28 cellular contexts compared by ENCODE assay signal in the genomic region with DNA sequence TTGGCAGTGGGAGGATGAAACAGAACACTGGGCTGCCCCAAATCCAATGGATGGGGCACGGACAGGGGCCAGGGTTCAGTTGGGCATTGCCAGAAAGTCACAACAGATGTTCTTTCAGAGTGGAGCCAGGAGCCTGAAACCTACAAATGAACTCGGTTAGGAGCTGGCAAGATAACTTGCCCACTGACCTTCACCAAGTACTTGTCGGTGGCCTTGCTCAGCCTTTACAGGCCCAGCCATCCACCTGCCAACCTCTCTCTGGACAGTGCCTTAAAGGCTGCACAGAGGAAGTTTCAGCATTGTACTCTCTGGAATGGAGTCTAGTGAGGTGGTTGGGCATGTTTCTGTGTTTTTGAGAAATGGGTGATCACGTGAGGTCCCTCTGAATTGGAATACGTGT.
DNase-seq lines count a peak whose midpoint lies in the region; ATAC-seq and TF ChIP-seq lines count a peak whose summit lies in the region.
"Had no signal": no experiment of that assay in that cellular context is flagged by ENCODE, and none has a peak within 500 bp of the region (broad histone marks: within the 10 kb centered on the region; RNA-seq: fewer than 3 reads in every experiment).

No MANE protein-coding gene starts in this region.

- H2BK120ac ChIP-seq in H9 (ENCODE audit: low read depth, low read length, poor library complexity, severe bottlenecking), result no peak overlapping the region

- H2BK12ac ChIP-seq in H9 (ENCODE audit: insufficient read length, low read depth, low read length), result peak overlapping the region; percentile 99

- H3K4me1 Mint-ChIP-seq in H9, result peaks cover 5 to 11% of the 10 kb centered on the region in 2 experiments
- peaks cover 3% of the 10 kb centered on the region for H3K4me1 Mint-ChIP-seq in endodermal cell
- H3K4me1 Mint-ChIP-seq in CD4-positive, alpha-beta T cell (ENCODE audit: low read depth), result no peaks in the 10 kb centered on the region
- H3K4me1 Mint-ChIP-seq: B cell; CD8-positive, alpha-beta memory T cell had no signal

- H3K27ac ChIP-seq in H9 (ENCODE audit: insufficient read length, low read depth, low read length), result no peak overlapping the region
- H3K27ac ChIP-seq in OCI-LY3 (ENCODE audit: low read length), result no peak overlapping the region
- H3K27ac ChIP-seq in endodermal cell (ENCODE audit: low read depth, low read length), result no peak overlapping the region
- H3K27ac ChIP-seq in osteoblast (ENCODE audit: low read depth, low read length), result no peak overlapping the region
- no peak overlapping the region for H3K27ac ChIP-seq in ascending aorta
- no peak overlapping the region for H3K27ac ChIP-seq in CD4-positive, alpha-beta T cell (ENCODE audit: low read depth, low read length)
- H3K27ac ChIP-seq in colonic mucosa, result no peak overlapping the region
- H3K27ac ChIP-seq: C4-2B, GM23248, KMS-11, Peyer's patch had no signal

- ATAC-seq in CD4-positive, alpha-beta T cell (ENCODE audit: poor library complexity), result no peak

- H3K4me3 Mint-ChIP-seq in H9, result no peak overlapping the region
- no peak overlapping the region for H3K4me3 Mint-ChIP-seq in endodermal cell
- H3K4me3 Mint-ChIP-seq in CD4-positive, alpha-beta T cell, result no peak overlapping the region
- H3K4me3 Mint-ChIP-seq: B cell; CD8-positive, alpha-beta memory T cell had no signal

- CTCF ChIA-PET in CD4-positive, alpha-beta T cell (lab: Charles Lee), result no interaction called here

- no peak overlapping the region for H4K8ac ChIP-seq in H9 (replicated peaks; ENCODE audit: insufficient read length, low read depth, low read length)

- peaks cover 9 to 10% (median 9%) of the 10 kb centered on the region in 3 experiments; a peak in 5 of 7 replicates for H3K36me3 Mint-ChIP-seq in H9 (ENCODE audit: insufficient read depth in 1 of 3, low read depth in 3 of 3)
- H3K36me3 Mint-ChIP-seq in endodermal cell (ENCODE audit: low read depth), result no peaks in the 10 kb centered on the region
- no peaks in the 10 kb centered on the region for H3K36me3 Mint-ChIP-seq in CD4-positive, alpha-beta T cell (ENCODE audit: low read depth)

- POLR2A ChIA-PET in CD4-positive, alpha-beta T cell (lab: Charles Lee), result no interaction called here

- H3K4me3 ChIP-seq in OCI-LY3 (ENCODE audit: low read length) (no peak overlapping the region), endodermal cell (ENCODE audit: low read length) (no peak overlapping the region), osteoblast (ENCODE audit: insufficient read depth, low read length) (no peak overlapping the region), ascending aorta (no peak overlapping the region), colonic mucosa (no peak overlapping the region)
- H3K4me3 ChIP-seq: GM23248, Peyer's patch had no signal

- H3K27me3 ChIP-seq in H9 (ENCODE audit: insufficient read depth, low read length), result no peaks in the 10 kb centered on the region
- no peaks in the 10 kb centered on the region for H3K27me3 ChIP-seq in OCI-LY3 (ENCODE audit: low read depth, low read length)
- no peaks in the 10 kb centered on the region for H3K27me3 ChIP-seq in endodermal cell (ENCODE audit: control insufficient read depth, insufficient read depth, low read length, poor library complexity, severe bottlenecking)
- peaks cover 12% of the 10 kb centered on the region for H3K27me3 ChIP-seq in osteoblast (ENCODE audit: insufficient read depth, low read length)
- no peaks in the 10 kb centered on the region for H3K27me3 ChIP-seq in ascending aorta
- no peaks in the 10 kb centered on the region for H3K27me3 ChIP-seq in CD4-positive, alpha-beta T cell (ENCODE audit: control insufficient read depth, insufficient read depth, low read length)
- no peaks in the 10 kb centered on the region for H3K27me3 ChIP-seq in colonic mucosa
- H3K27me3 ChIP-seq: Peyer's patch had no signal

- no peak for TF ChIP-seq CTCF in H9 (conservative IDR thresholded peaks at IDR 0.05)
- TF ChIP-seq CTCF in OCI-LY3 (IDR thresholded peaks at IDR 0.05; ENCODE audit: low read depth, low read length), result no peak
- TF ChIP-seq CTCF in endodermal cell (conservative IDR thresholded peaks at IDR 0.05), result no peak
- no peak for TF ChIP-seq CTCF in osteoblast (IDR thresholded peaks at IDR 0.05; ENCODE audit: extremely low read depth, low read depth, low read length)
- no peak for TF ChIP-seq CTCF in ascending aorta (IDR thresholded peaks at IDR 0.05)
- TF ChIP-seq CTCF in CD4-positive, alpha-beta T cell (IDR thresholded peaks at IDR 0.05), result no peak
- no peak for TF ChIP-seq CTCF in colonic mucosa (IDR thresholded peaks at IDR 0.05)

- intact Hi-C loops in ascending aorta (cut with DNase I) (no loop called here), colonic mucosa (cut with DNase I) (no loop called here)
- intact Hi-C loops in CD4-positive, alpha-beta T cell (cut with DNase I, micrococcal nuclease), result no loop called here

- H3K79me2 ChIP-seq in H9 (ENCODE audit: insufficient read depth, low read length), result no peaks in the 10 kb centered on the region
- no peaks in the 10 kb centered on the region for H3K79me2 ChIP-seq in OCI-LY3 (ENCODE audit: low read length)
- no peaks in the 10 kb centered on the region for H3K79me2 ChIP-seq in osteoblast (ENCODE audit: insufficient read depth, low read length)

- H3K56ac ChIP-seq in H9 (ENCODE audit: insufficient read length, low read depth, low read length), result peak overlapping the region; percentile 47

- whole genome bisulfite sequencing in H9 (ENCODE audit: extremely low coverage, insufficient read length, low lambda C conversion rate), result no CpG with 5 or more reads among the region's 5 CpGs
- 94 to 100% methylated on average over 1 to 3 of the region's 5 CpGs for WGBS in endodermal cell (ENCODE audit: insufficient coverage in 1 of 2, insufficient read length in 1 of 2), 2 experiments

- H2AFZ ChIP-seq in H9 (ENCODE audit: low read length), result peak overlapping the region; percentile 49
- H2AFZ ChIP-seq in OCI-LY3 (ENCODE audit: low read depth, low read length), result peak overlapping the region; percentile 54; the same call in 1 of the 2 replicates
- H2AFZ ChIP-seq in osteoblast (ENCODE audit: low read length), result peak overlapping the region; percentile 18

- no peak overlapping the region for H3K18ac ChIP-seq in H9 (ENCODE audit: insufficient read length, low read depth, low read length)

- H3T11ph ChIP-seq in H9 (ENCODE audit: low read length), result no peak overlapping the region

- H3K9me3 ChIP-seq in H9 (ENCODE audit: control insufficient read depth, low read depth, low read length) (no peaks in the 10 kb centered on the region), OCI-LY3 (ENCODE audit: insufficient read depth, low read length) (no peaks in the 10 kb centered on the region), endodermal cell (ENCODE audit: control insufficient read depth, low read length) (no peaks in the 10 kb centered on the region), osteoblast (ENCODE audit: low read depth, low read length) (no peaks in the 10 kb centered on the region), ascending aorta (no peaks in the 10 kb centered on the region), colonic mucosa (no peaks in the 10 kb centered on the region)
- H3K9me3 ChIP-seq in CD4-positive, alpha-beta T cell (ENCODE audit: control insufficient read depth, low read length), result no peaks in the 10 kb centered on the region
- H3K9me3 ChIP-seq: Peyer's patch, SK-N-SH had no signal

- no peaks in the 10 kb centered on the region for H3K79me1 ChIP-seq in H9 (ENCODE audit: insufficient read depth, low read depth, low read length, poor library complexity, severe bottlenecking)

- no peak overlapping the region for H2BK20ac ChIP-seq in H9 (ENCODE audit: low read depth, low read length, poor library complexity, severe bottlenecking)

- H3K9ac ChIP-seq in H9 (ENCODE audit: extremely low read depth, insufficient read length, low read length), result no peak overlapping the region
- no peak overlapping the region for H3K9ac ChIP-seq in OCI-LY3 (ENCODE audit: low read length)
- no peak overlapping the region for H3K9ac ChIP-seq in endodermal cell (ENCODE audit: extremely low read depth, low read length, poor library complexity, severe bottlenecking)
- no peak overlapping the region for H3K9ac ChIP-seq in colonic mucosa (ENCODE audit: low read depth in 2 of 2, low read length in 2 of 2)
- H3K9ac ChIP-seq: KMS-11, SK-N-SH had no signal

- peaks cover 4% of the 10 kb centered on the region; the same call in 1 of the 2 replicates for H3K4me1 ChIP-seq in H9 (ENCODE audit: insufficient read depth, low read length)
- H3K4me1 ChIP-seq in OCI-LY3 (ENCODE audit: low read length), result peaks cover 7% of the 10 kb centered on the region
- H3K4me1 ChIP-seq in endodermal cell (ENCODE audit: control insufficient read depth, insufficient read depth, low read length), result peaks cover 2% of the 10 kb centered on the region
- no peaks in the 10 kb centered on the region for H3K4me1 ChIP-seq in osteoblast (ENCODE audit: insufficient read depth, low read length)
- H3K4me1 ChIP-seq in ascending aorta, result no peaks in the 10 kb centered on the region
- no peaks in the 10 kb centered on the region for H3K4me1 ChIP-seq in colonic mucosa
- H3K4me1 ChIP-seq: Peyer's patch had no signal

- H3K27me3 Mint-ChIP-seq in H9 (ENCODE audit: low read depth), result no peaks in the 10 kb centered on the region; the same call in none of the 2 replicates
- H3K27me3 Mint-ChIP-seq in endodermal cell (ENCODE audit: insufficient read depth), result no peaks in the 10 kb centered on the region
- no peaks in the 10 kb centered on the region for H3K27me3 Mint-ChIP-seq in CD4-positive, alpha-beta T cell

- no peak overlapping the region for H3K14ac ChIP-seq in H9 (ENCODE audit: insufficient read depth, low read length)

- H3K9me3 Mint-ChIP-seq in H9, result peaks cover 63 to 68% of the 10 kb centered on the region in 2 experiments
- peaks cover 26% of the 10 kb centered on the region for H3K9me3 Mint-ChIP-seq in endodermal cell
- H3K9me3 Mint-ChIP-seq in CD4-positive, alpha-beta T cell, result no peaks in the 10 kb centered on the region
- H3K9me3 Mint-ChIP-seq: CD8-positive, alpha-beta memory T cell had no signal

- peak overlapping the region; percentile 76 for H4K5ac ChIP-seq in H9 (ENCODE audit: insufficient read length, low read depth, low read length)

- H3K36me3 ChIP-seq in OCI-LY3 (replicated peaks; ENCODE audit: low read depth, low read length) (no peaks in the 10 kb centered on the region), endodermal cell (ENCODE audit: control insufficient read depth, insufficient read depth, low read length) (no peaks in the 10 kb centered on the region), osteoblast (ENCODE audit: insufficient read depth, low read length) (no peaks in the 10 kb centered on the region), ascending aorta (no peaks in the 10 kb centered on the region), colonic mucosa (no peaks in the 10 kb centered on the region)
- H3K36me3 ChIP-seq: Peyer's patch had no signal

- DNase-seq in H9, result no peak
- no peak for DNase-seq in endodermal cell
- no peak for DNase-seq in osteoblast (ENCODE audit: insufficient read length, low spot score, missing footprints)
- DNase-seq in stimulated activated CD4-positive, alpha-beta T cell treated with anti-CD3 and anti-CD28 coated beads, Interleukin-4, amount 100 ng/mL, for 24 hours, result no peak
- DNase-seq in ascending aorta (ENCODE audit: low spot score in 2 of 2), result no peak
- DNase-seq in CD4-positive, alpha-beta T cell, result no peak
- no peak for DNase-seq in colonic mucosa
- DNase-seq: CD8-positive, alpha-beta memory T cell; DMS153; GM23248; HCEC 1CT; IMR-90; NCI-H1092 treated with DMSO at 0.1 percent for 48 hours; NCI-H1436; NCI-H187; NCI-H2081 treated with DMSO at 0.1 percent for 48 hours; NCI-H2171; NCI-H226; NCI-H510A; NCI-H69; OCI-M1; Peyer's patch; SIG-M5; SK-N-SH had no signal

- H3K23me2 ChIP-seq in H9 (ENCODE audit: insufficient read length, low read depth, low read length, poor library complexity, severe bottlenecking), result peaks cover 2% of the 10 kb centered on the region

- H2BK15ac ChIP-seq in H9 (ENCODE audit: low read depth, low read length), result peak overlapping the region; percentile 6

- no peak overlapping the region for H3K23ac ChIP-seq in H9 (ENCODE audit: insufficient read length, low read depth, low read length)

- peak overlapping the region; percentile 21 to 73 (median 66); a peak in 6 of 7 replicates for H3K27ac Mint-ChIP-seq in H9
- peak overlapping the region; percentile 32 for H3K27ac Mint-ChIP-seq in endodermal cell
- no peak overlapping the region for H3K27ac Mint-ChIP-seq in CD4-positive, alpha-beta T cell
- H3K27ac Mint-ChIP-seq: B cell; CD8-positive, alpha-beta memory T cell had no signal

- no peak overlapping the region for H4K91ac ChIP-seq in H9 (ENCODE audit: insufficient read length, low read depth, low read length)

- no peak overlapping the region for H3K4me2 ChIP-seq in H9 (ENCODE audit: insufficient read depth, insufficient read length, low read length)
- no peak overlapping the region for H3K4me2 ChIP-seq in OCI-LY3 (ENCODE audit: low read length)
- H3K4me2 ChIP-seq in osteoblast (ENCODE audit: insufficient read depth, low read length), result no peak overlapping the region
- H3K4me2 ChIP-seq: KMS-11, SK-N-SH had no signal

- H3K4ac ChIP-seq in H9 (ENCODE audit: low read depth, low read length), result no peak overlapping the region; the same call in 1 of the 2 replicates

- H4K20me1 ChIP-seq in H9 (ENCODE audit: control insufficient read depth, insufficient read depth, insufficient read length) (no peaks in the 10 kb centered on the region), OCI-LY3 (ENCODE audit: insufficient read depth, low read length) (no peaks in the 10 kb centered on the region), osteoblast (ENCODE audit: insufficient read depth, low read length) (no peaks in the 10 kb centered on the region)

- H2AK5ac ChIP-seq in H9 (ENCODE audit: insufficient read length, low read length), result peak overlapping the region; percentile 98

- H2BK5ac ChIP-seq in H9 (ENCODE audit: insufficient read length, low read length), result no peak overlapping the region
